12 cellular contexts compared by ENCODE assay signal in the genomic region with DNA sequence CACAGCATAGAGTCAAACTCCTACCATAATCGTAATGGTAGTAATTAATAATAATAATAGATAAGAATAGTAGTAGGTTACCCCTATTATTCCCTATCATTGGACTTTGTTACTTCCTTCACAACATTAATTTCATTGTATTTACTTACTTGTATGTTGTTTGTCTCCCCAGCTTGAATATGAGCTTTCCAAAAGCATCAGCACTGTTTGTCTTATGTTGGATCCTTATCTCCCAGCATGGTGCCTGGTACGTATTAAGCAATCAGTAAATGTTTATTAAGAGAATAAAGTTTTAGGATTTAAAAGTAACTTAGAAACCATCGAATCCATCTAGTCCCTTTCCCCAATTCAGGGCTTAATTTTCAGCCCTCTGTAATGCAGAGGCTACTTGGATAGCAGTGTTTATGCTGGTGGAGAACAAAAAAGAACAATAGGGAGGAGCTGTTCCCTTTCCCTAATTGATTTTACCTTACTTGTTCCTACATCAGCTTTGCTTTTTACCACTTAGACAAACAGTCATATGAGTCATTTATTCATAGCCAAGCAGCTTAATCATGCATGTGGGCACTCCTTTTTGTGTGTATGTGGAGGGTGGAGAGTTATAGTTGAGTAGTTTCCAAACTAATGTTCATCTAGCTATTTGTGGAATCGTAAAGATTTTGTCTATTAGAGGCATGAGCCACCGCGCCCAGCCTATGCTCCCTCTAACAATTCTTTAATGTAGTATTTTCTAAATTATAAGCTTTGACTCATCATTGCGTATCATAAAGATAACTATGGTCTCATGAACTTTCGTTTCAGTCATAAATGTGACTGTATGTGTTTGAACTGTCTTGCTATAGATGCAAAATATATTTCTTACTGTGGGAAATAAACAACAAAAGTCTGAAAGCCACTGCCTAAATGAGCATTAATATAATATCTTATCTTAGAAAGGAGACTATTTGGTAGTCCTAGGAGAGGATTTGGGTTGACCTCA. TPM values are rescaled to one million over a fixed set of nuclear protein-coding genes. Genes with fewer than 3 reads are reported as not detected.
A peak's percentile ranks its signal among the peaks of the same experiment; 100 is the strongest.
DNase-seq lines count a peak whose midpoint lies in the region; ATAC-seq, FAIRE-seq and TF ChIP-seq lines count a peak whose summit lies in the region.
"Had no signal": no experiment of that assay in that cellular context is flagged by ENCODE, and none has a peak within 500 bp of the region (broad histone marks: within the 10 kb centered on the region; RNA-seq: fewer than 3 reads in every experiment).

No MANE protein-coding gene starts in this region.

- no peaks in the 10 kb centered on the region for H3K36me3 ChIP-seq in pancreas

- H3K4me1 ChIP-seq in pancreas: peaks cover 0 to 7% (median 5%) of the 10 kb centered on the region in 3 donors

- FAIRE-seq in pancreas (lab: Jason Lieb, UNC): no peak
- FAIRE-seq in HTR-8/SVneo (lab: Jason Lieb, UNC): no peak

- no peak overlapping the region for H3K27ac ChIP-seq in pancreas
- H3K27ac ChIP-seq: coronary artery had no signal

- H3K27me3 ChIP-seq in pancreas: no peaks in the 10 kb centered on the region

- no peak for TF ChIP-seq CTCF in epithelial cell of esophagus (IDR thresholded peaks at IDR 0.05; ENCODE audit: insufficient read depth, low read depth, low read length, missing control alignments)
- TF ChIP-seq CTCF in pancreas (IDR thresholded peaks at IDR 0.05): no peak

- intact Hi-C loops in pancreas (cut with DNase I): no loop called here

- no peak for TF ChIP-seq POLR2A in GM18505 (IDR thresholded peaks at IDR 0.05; ENCODE audit: borderline replicate concordance, extremely low read depth, insufficient read depth, insufficient read length)

- no peaks in the 10 kb centered on the region for H3K9me3 ChIP-seq in pancreas

- peak; percentile 82 for DNase-seq in EL
- peak; percentile 23 for DNase-seq in NCI-H748 (lab: John Stamatoyannopoulos, UW; ENCODE audit: unreplicated experiment)
- DNase-seq in epithelial cell of esophagus (ENCODE audit: low read depth): peak; percentile 88
- DNase-seq in pancreas: no peak
- no peak for DNase-seq in GDM1 (lab: John Stamatoyannopoulos, UW)
- DNase-seq in HTR-8/SVneo (ENCODE audit: insufficient read length, low spot score): no peak
- DNase-seq: activated T-cell treated with anti-CD3 and anti-CD28 coated beads for 4 hours, immature natural killer cell, occipital lobe had no signal

- H3K4me3 ChIP-seq in epithelial cell of esophagus (ENCODE audit: low read length) (peak overlapping the region; percentile 17), pancreas (no peak overlapping the region)
- H3K4me3 ChIP-seq: coronary artery had no signal

- 72 to 80% methylated on average over 8 of the region's 8 CpGs for WGBS in pancreas, 2 donors

- ATAC-seq in pancreas (peak in 3 of 4 donors; percentile 25 to 76 (median 55)), GM18505 (IDR thresholded peaks at IDR 0.05; ENCODE audit: unreplicated experiment) (no peak), HG03139 (IDR thresholded peaks at IDR 0.05; ENCODE audit: unreplicated experiment) (no peak)

RNA-seq across cellular contexts. Expression of a gene that starts 20.9 kb away (rescaled TPM):
- 10 to 100 TPM; 10.1 to 26.0 (median 16.5) TPM for total RNA-seq in pancreas
- 1 to 10 TPM; 3.3 to 7.2 TPM for polyA plus RNA-seq in pancreas

Comparison
In these comparisons a context has a peak if more than half of its experiments do, and no peak if none do; other contexts are left out.
1. DNase-seq: peak in EL (single experiment), NCI-H748 (single experiment) and epithelial cell of esophagus (single experiment); none in pancreas (0 of 6), GDM1 (single experiment) and HTR-8/SVneo (single experiment).
2. ATAC-seq: peak in pancreas (3 of 4); none in GM18505 (single experiment) and HG03139 (single experiment).